11 cellular contexts compared by ENCODE assay signal in the genomic region with DNA sequence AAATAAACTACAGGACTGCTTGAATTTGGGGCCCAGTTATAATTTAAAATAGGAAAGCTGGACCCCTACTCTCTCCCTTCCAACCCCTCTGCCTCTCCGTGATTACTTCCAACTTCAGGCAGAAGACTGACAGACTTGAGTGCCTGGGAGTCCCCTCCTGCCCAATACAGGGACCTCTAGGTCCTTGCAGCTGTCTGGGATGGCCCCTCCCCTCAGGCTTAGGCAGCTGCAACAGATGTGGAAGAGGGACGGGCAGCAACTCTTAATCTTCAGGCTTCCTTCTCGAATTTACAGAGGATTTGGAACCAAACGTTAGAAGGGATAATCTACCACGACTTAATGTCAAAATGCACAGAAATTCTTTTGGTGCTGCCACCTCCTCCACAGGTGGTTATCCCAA. TPM values are rescaled to one million over a fixed set of nuclear protein-coding genes. Genes with fewer than 3 reads are reported as not detected.
A peak's percentile ranks its signal among the peaks of the same experiment; 100 is the strongest.
DNase-seq lines count a peak whose midpoint lies in the region; ATAC-seq and TF ChIP-seq lines count a peak whose summit lies in the region.
"Had no signal": no experiment of that assay in that cellular context is flagged by ENCODE, and none has a peak within 500 bp of the region (broad histone marks: within the 10 kb centered on the region; RNA-seq: fewer than 3 reads in every experiment).

No MANE protein-coding gene starts in this region.

- H3K27ac ChIP-seq in DOHH2 (ENCODE audit: low read depth, low read length) (peak overlapping the region; percentile 100; the same call in 1 of the 2 replicates), fibroblast of lung (ENCODE audit: insufficient read depth, low read length) (peak overlapping the region; percentile 97), gastrocnemius medialis (peak overlapping the region; percentile 84 to 93 (median 90)), OCI-LY7 (ENCODE audit: low read depth, low read length, poor library complexity, severe bottlenecking) (no peak overlapping the region)
- H3K27ac ChIP-seq: SK-N-MC had no signal

- H3K4me2 ChIP-seq in DOHH2 (ENCODE audit: low read length) (no peak overlapping the region), fibroblast of lung (ENCODE audit: extremely low read depth, insufficient read depth, low read length) (peak overlapping the region; percentile 97), OCI-LY7 (ENCODE audit: low read length) (no peak overlapping the region)

- H3K27me3 ChIP-seq in DOHH2 (ENCODE audit: control insufficient read depth, low read length): no peaks in the 10 kb centered on the region
- no peaks in the 10 kb centered on the region for H3K27me3 ChIP-seq in fibroblast of lung (ENCODE audit: control insufficient read depth, insufficient read depth, low read length)
- H3K27me3 ChIP-seq in gastrocnemius medialis: no peaks in the 10 kb centered on the region
- H3K27me3 ChIP-seq in Caco-2 (replicated peaks; ENCODE audit: control insufficient read depth, insufficient read depth, low read length): no peaks in the 10 kb centered on the region

- no peaks in the 10 kb centered on the region for H3K9me3 Mint-ChIP-seq in Caco-2 (ENCODE audit: unreplicated experiment)

- H4K20me1 ChIP-seq in DOHH2 (ENCODE audit: control insufficient read depth, insufficient read depth, low read depth, low read length) (no peaks in the 10 kb centered on the region; the same call in 1 of the 2 replicates), fibroblast of lung (ENCODE audit: control insufficient read depth, extremely low read depth, insufficient read depth, low read length) (peaks cover 4% of the 10 kb centered on the region), OCI-LY7 (ENCODE audit: insufficient read depth, low read length) (0 out of 2 replicates have a peak, but pooled peaks cover 5% of the 10 kb centered on the region)

- POLR2A ChIA-PET in Caco-2 (lab: Charles Lee) (no interaction called here), OCI-LY7 (lab: Charles Lee) (interaction anchor here (1.1 kb wide), 1 partner anchor 126 kb away, joined by 3 read pairs; no protein-coding TSS in a partner anchor)

- CTCF ChIA-PET in Caco-2 (lab: Charles Lee) (no interaction called here), OCI-LY7 (lab: Charles Lee; ENCODE audit: unreplicated experiment) (no interaction called here)

- H3K36me3 ChIP-seq in DOHH2 (ENCODE audit: control insufficient read depth, low read length): peaks cover 73% of the 10 kb centered on the region
- peaks cover 33% of the 10 kb centered on the region for H3K36me3 ChIP-seq in fibroblast of lung (ENCODE audit: control insufficient read depth, insufficient read depth, low read length)
- H3K36me3 ChIP-seq in gastrocnemius medialis: peaks cover 0 to 19% of the 10 kb centered on the region in 2 donors
- peaks cover 2% of the 10 kb centered on the region; the same call in 1 of the 2 replicates for H3K36me3 ChIP-seq in Caco-2 (ENCODE audit: control insufficient read depth, insufficient read depth, low read length)
- peaks cover 59% of the 10 kb centered on the region for H3K36me3 ChIP-seq in OCI-LY7 (ENCODE audit: insufficient read depth, low read length)

- no peak for ATAC-seq in T-helper 17 cell
- ATAC-seq in gastrocnemius medialis: no peak
- no peak for ATAC-seq in HG02973 (IDR thresholded peaks at IDR 0.05; ENCODE audit: unreplicated experiment)

- H3K4me1 Mint-ChIP-seq in T-helper 17 cell: peaks cover 58% of the 10 kb centered on the region
- H3K4me1 Mint-ChIP-seq in Caco-2 (ENCODE audit: low read depth, unreplicated experiment): peaks cover 18% of the 10 kb centered on the region

- BruUV-seq in Caco-2 (replicated peaks; lab: Mats Ljungman, UMichigan) (no TSS peak), OCI-LY7 (replicated peaks; lab: Mats Ljungman, UMichigan) (no TSS peak)

- no peaks in the 10 kb centered on the region for H3K9me3 ChIP-seq in DOHH2 (ENCODE audit: control insufficient read depth, insufficient read depth, low read length)
- no peaks in the 10 kb centered on the region for H3K9me3 ChIP-seq in T-helper 17 cell (ENCODE audit: control insufficient read depth, low read length, poor library complexity, severe bottlenecking)
- H3K9me3 ChIP-seq in fibroblast of lung (ENCODE audit: control insufficient read depth, insufficient read depth, low read depth, low read length): no peaks in the 10 kb centered on the region
- no peaks in the 10 kb centered on the region for H3K9me3 ChIP-seq in gastrocnemius medialis
- H3K9me3 ChIP-seq in Caco-2: no peaks in the 10 kb centered on the region
- H3K9me3 ChIP-seq in OCI-LY7 (ENCODE audit: low read length): no peaks in the 10 kb centered on the region

- no peaks in the 10 kb centered on the region for H3K9me2 ChIP-seq in DOHH2 (replicated peaks; ENCODE audit: control insufficient read depth, low read length)
- no peaks in the 10 kb centered on the region for H3K9me2 ChIP-seq in OCI-LY7 (ENCODE audit: insufficient read depth, low read length)

- H3K9ac ChIP-seq in fibroblast of lung (ENCODE audit: insufficient read depth, low read length): no peak overlapping the region

- H3K4me3 Mint-ChIP-seq in T-helper 17 cell: no peak overlapping the region
- H3K4me3 Mint-ChIP-seq in Caco-2 (ENCODE audit: unreplicated experiment): no peak overlapping the region

- intact Hi-C loops in gastrocnemius medialis (cut with DNase I; ENCODE audit: low total_unique reads): loop anchor here (2.0 to 5.0 kb wide), 2 partner anchors 15 to 105 kb away; no protein-coding TSS in a partner anchor
- intact Hi-C loops in Caco-2 (cut with micrococcal nuclease; ENCODE audit: unreplicated experiment): no loop called here
- intact Hi-C loops in OCI-LY7 (cut with micrococcal nuclease; ENCODE audit: unreplicated experiment): no loop called here

- no peaks in the 10 kb centered on the region for H3K27me3 Mint-ChIP-seq in T-helper 17 cell
- H3K27me3 Mint-ChIP-seq in Caco-2 (ENCODE audit: insufficient read depth, unreplicated experiment): no peaks in the 10 kb centered on the region

- H3K36me3 Mint-ChIP-seq in T-helper 17 cell (ENCODE audit: low read depth) (peaks cover 3% of the 10 kb centered on the region), Caco-2 (ENCODE audit: insufficient read depth, unreplicated experiment) (peaks cover 32% of the 10 kb centered on the region)

- H3F3A ChIP-seq in DOHH2 (ENCODE audit: control insufficient read depth, insufficient read depth): peaks cover 10% of the 10 kb centered on the region

- H2AFZ ChIP-seq in fibroblast of lung (ENCODE audit: low read length) (no peak overlapping the region), OCI-LY7 (ENCODE audit: low read length) (no peak overlapping the region)

- H3K4me1 ChIP-seq in DOHH2 (ENCODE audit: control insufficient read depth, low read length): peaks cover 42% of the 10 kb centered on the region
- peaks cover 36% of the 10 kb centered on the region for H3K4me1 ChIP-seq in fibroblast of lung (ENCODE audit: control insufficient read depth, extremely low read depth, insufficient read depth, low read length)
- H3K4me1 ChIP-seq in gastrocnemius medialis: peaks cover 41 to 68% of the 10 kb centered on the region in 2 donors
- H3K4me1 ChIP-seq in Caco-2: peaks cover 10% of the 10 kb centered on the region
- peaks cover 39% of the 10 kb centered on the region for H3K4me1 ChIP-seq in OCI-LY7 (ENCODE audit: insufficient read depth, low read length, poor library complexity, severe bottlenecking)

- TF ChIP-seq CTCF in DOHH2 (IDR thresholded peaks at IDR 0.05; ENCODE audit: low read depth, low read length, poor library complexity, severe bottlenecking): no peak
- TF ChIP-seq CTCF in fibroblast of lung (conservative IDR thresholded peaks at IDR 0.05 in 1 of 2, IDR thresholded peaks at IDR 0.05 in 1 of 2; ENCODE audit: low read depth in 1 of 2, low read length in 2 of 2): no peak
- TF ChIP-seq CTCF in gastrocnemius medialis (IDR thresholded peaks at IDR 0.05 in 4 of 5, conservative IDR thresholded peaks at IDR 0.05 in 1 of 5): no peak
- no peak for TF ChIP-seq CTCF in Caco-2 (IDR thresholded peaks at IDR 0.05; ENCODE audit: insufficient read depth in 1 of 2, low read depth in 1 of 2, low read length in 1 of 2, severe bottlenecking in 1 of 2, unreplicated experiment in 1 of 2)
- no peak for TF ChIP-seq CTCF in OCI-LY7 (conservative IDR thresholded peaks at IDR 0.05; ENCODE audit: low read length)

- H3K4me3 ChIP-seq in DOHH2 (ENCODE audit: low read length) (no peak overlapping the region), fibroblast of lung (replicated peaks in 1 of 4; ENCODE audit: control extremely low read depth in 1 of 4, insufficient read depth in 1 of 4, low read depth in 3 of 4, low read length in 4 of 4) (peak overlapping the region in 1 of 4 experiments; percentile 11), gastrocnemius medialis (no peak overlapping the region), Caco-2 (ENCODE audit: low read depth, low read length) (no peak overlapping the region), OCI-LY7 (ENCODE audit: low read depth, low read length, poor library complexity, severe bottlenecking) (no peak overlapping the region)
- H3K4me3 ChIP-seq: SK-N-MC had no signal

- DNase-seq in T-helper 17 cell (no peak), fibroblast of lung (ENCODE audit: low read depth in 2 of 2) (no peak), gastrocnemius medialis (no peak), Caco-2 (no peak), OCI-LY7 (ENCODE audit: low spot score) (no peak)
- no peak for DNase-seq in activated CD4-positive, CD25-positive, alpha-beta regulatory T cell treated with anti-CD3 and anti-CD28 coated beads, Interleukin-2, amount 50 U/mL, for 72 hours
- DNase-seq: occipital lobe had no signal

- in situ Hi-C loops in gastrocnemius medialis (cut with MboI; ENCODE audit: low sequenced_read_pairs in 4 of 4): no loop called here

- no peak for TF ChIP-seq POLR2A in gastrocnemius medialis (IDR thresholded peaks at IDR 0.05)

- H3K79me2 ChIP-seq in DOHH2 (ENCODE audit: control insufficient read depth, low read length): peaks cover 60% of the 10 kb centered on the region
- peaks cover 62% of the 10 kb centered on the region for H3K79me2 ChIP-seq in fibroblast of lung (ENCODE audit: control insufficient read depth, insufficient read depth, low read length)
- H3K79me2 ChIP-seq in OCI-LY7 (ENCODE audit: insufficient read depth, low read depth, low read length): peaks cover 6% of the 10 kb centered on the region; the same call in 1 of the 2 replicates

- H3K27ac Mint-ChIP-seq in T-helper 17 cell: peak overlapping the region; percentile 94
- no peak overlapping the region for H3K27ac Mint-ChIP-seq in Caco-2 (ENCODE audit: unreplicated experiment)

RNA-seq across cellular contexts. Expression of gene PEA15, which starts 2.6 kb away (rescaled TPM):
- 10 to 100 TPM; 19.6 to 21.6 TPM for total RNA-seq in T-helper 17 cell
- 84.7 and 108 TPM in 2 replicates for total RNA-seq in fibroblast of lung
- polyA plus RNA-seq in fibroblast of lung: 816 and 871 TPM in 2 replicates
- 391 and 460 TPM in 2 replicates for polyA plus RNA-seq in fibroblast of lung (2012)
- polyA minus RNA-seq in fibroblast of lung (ENCODE audit: low replicate concordance): 325 and 390 TPM in 2 replicates
- total RNA-seq in gastrocnemius medialis: 10 to 100 TPM; 10.5 to 34.7 (median 27.2) TPM
- 84.9 and 85.1 TPM in 2 replicates for total RNA-seq in Caco-2 (2022)
- total RNA-seq in OCI-LY7 (2014; rRNA removed; shearing (Covaris generic)): 20.7 and 22.3 TPM in 2 replicates
- total RNA-seq in OCI-LY7 (2022): 25.7 and 30.5 TPM in 2 replicates

RNA-seq across cellular contexts. Expression of gene CASQ1, which starts 17.4 kb away (rescaled TPM):
- not detected for total RNA-seq in T-helper 17 cell
- total RNA-seq in fibroblast of lung: 0.17 and 0.26 TPM in 2 replicates
- 0.15 TPM in 1 of 2 replicates, not detected in the other for polyA plus RNA-seq in fibroblast of lung
- polyA plus RNA-seq in fibroblast of lung (2012): not detected in 2 replicates
- polyA minus RNA-seq in fibroblast of lung (ENCODE audit: low replicate concordance): not detected in 2 replicates
- 100 to 1,000 TPM; 255 to 894 (median 358) TPM for total RNA-seq in gastrocnemius medialis
- total RNA-seq in Caco-2 (2022): not detected in 2 replicates
- total RNA-seq in OCI-LY7 (2014; rRNA removed; shearing (Covaris generic)): not detected in 2 replicates
- total RNA-seq in OCI-LY7 (2022): not detected in 2 replicates
- total RNA-seq: Daoy had no signal

RNA-seq across cellular contexts. Expression of gene DCAF8, which starts 54.6 kb away (rescaled TPM):
- total RNA-seq in T-helper 17 cell (100 to 1,000 TPM; 167 to 178 TPM), fibroblast of lung (66.3 and 89.8 TPM in 2 replicates), gastrocnemius medialis (100 to 1,000 TPM; 170 to 208 (median 196) TPM), Caco-2 (2022) (112 and 116 TPM in 2 replicates), OCI-LY7 (2022) (139 and 141 TPM in 2 replicates)
- polyA plus RNA-seq in fibroblast of lung: 72.6 and 75.4 TPM in 2 replicates
- polyA plus RNA-seq in fibroblast of lung (2012): 59.9 and 64.8 TPM in 2 replicates
- polyA minus RNA-seq in fibroblast of lung (ENCODE audit: low replicate concordance): 36.6 and 40.5 TPM in 2 replicates
- total RNA-seq in OCI-LY7 (2014; rRNA removed; shearing (Covaris generic)): 102 and 118 TPM in 2 replicates

RNA-seq across cellular contexts. Expression of gene ATP1A4, which starts 56.3 kb away (rescaled TPM):
- total RNA-seq in T-helper 17 cell (under 1 TPM in 1 of 2 donors, not detected in 1; 0.27 TPM), fibroblast of lung (0.26 TPM in 1 of 2 replicates, not detected in the other), gastrocnemius medialis (under 1 TPM in 2 of 4 donors, not detected in 2; 0.07 to 0.47 TPM), Caco-2 (2022) (not detected in 2 replicates), OCI-LY7 (2022) (not detected in 2 replicates)
- polyA plus RNA-seq in fibroblast of lung: not detected in 2 replicates
- polyA plus RNA-seq in fibroblast of lung (2012): not detected in 2 replicates
- not detected in 2 replicates for polyA minus RNA-seq in fibroblast of lung (ENCODE audit: low replicate concordance)
- total RNA-seq in OCI-LY7 (2014; rRNA removed; shearing (Covaris generic)): not detected in 2 replicates
- total RNA-seq: Daoy had no signal

Comparison
In these comparisons a context has a peak if more than half of its experiments do, and no peak if none do; other contexts are left out.
1. RNA of gene CASQ1, which starts 17.4 kb away (total RNA-seq): 255 to 894 TPM in gastrocnemius medialis; 0.17 to 0.26 TPM in fibroblast of lung, not detected in T-helper 17 cell, not detected in Caco-2 and not detected in OCI-LY7; every median in the first group is over 100 times any median in the second.